In the genomic region with DNA sequence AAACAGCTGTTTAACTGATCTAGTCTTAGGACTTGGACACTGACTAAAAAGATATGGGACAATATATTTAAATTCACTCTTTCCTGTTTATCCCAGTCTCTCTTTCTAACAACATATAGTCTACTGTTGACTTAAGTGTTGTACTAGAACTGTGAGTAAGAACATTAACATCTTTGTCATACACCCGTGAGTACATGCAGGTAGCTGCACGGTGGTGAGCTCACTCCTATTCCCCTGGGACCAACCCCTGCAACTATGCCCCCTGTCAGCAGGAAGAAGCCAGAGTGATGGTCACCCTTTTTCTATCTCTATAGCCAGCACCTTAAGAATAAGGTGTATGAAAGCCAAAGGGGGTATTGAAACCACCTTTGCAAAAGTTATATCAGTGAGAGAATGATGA, we compare ENCODE assay signal across 1 cellular context.
TF ChIP-seq lines count a peak whose summit lies in the region.

No MANE protein-coding gene starts in this region.

TF ChIP-seq in HepG2, 621 proteins besides CTCF, POLR2A, EP300 and RAD21:
- TF ChIP-seq ZNF549 (CRISPR knock-in tag; IDR thresholded peaks at IDR 0.05) (no peak), ZNF772 (CRISPR knock-in tag; IDR thresholded peaks at IDR 0.05) (no peak), SP5 (CRISPR knock-in tag; IDR thresholded peaks at IDR 0.05; ENCODE audit: borderline replicate concordance, low read depth) (no peak), GPN1 (CRISPR knock-in tag; IDR thresholded peaks at IDR 0.05; ENCODE audit: borderline replicate concordance) (no peak), YEATS4 (CRISPR knock-in tag; IDR thresholded peaks at IDR 0.05; ENCODE audit: borderline replicate concordance) (no peak), ZBTB42 (CRISPR knock-in tag; IDR thresholded peaks at IDR 0.05) (no peak), PHF8 (CRISPR knock-in tag; IDR thresholded peaks at IDR 0.05) (no peak), ZKSCAN5 (CRISPR knock-in tag; IDR thresholded peaks at IDR 0.05) (no peak), PCBP2 (optimal IDR thresholded peaks at IDR 0.05; ENCODE audit: low read depth, low read length, poor library complexity, severe bottlenecking) (no peak), DNMT1 (CRISPR knock-in tag; IDR thresholded peaks at IDR 0.05) (no peak), ZC3H4 (CRISPR knock-in tag; IDR thresholded peaks at IDR 0.05; ENCODE audit: borderline replicate concordance) (no peak), SMC3 (IDR thresholded peaks at IDR 0.05; ENCODE audit: low read length) (no peak)
- TF ChIP-seq, protein P1, sequence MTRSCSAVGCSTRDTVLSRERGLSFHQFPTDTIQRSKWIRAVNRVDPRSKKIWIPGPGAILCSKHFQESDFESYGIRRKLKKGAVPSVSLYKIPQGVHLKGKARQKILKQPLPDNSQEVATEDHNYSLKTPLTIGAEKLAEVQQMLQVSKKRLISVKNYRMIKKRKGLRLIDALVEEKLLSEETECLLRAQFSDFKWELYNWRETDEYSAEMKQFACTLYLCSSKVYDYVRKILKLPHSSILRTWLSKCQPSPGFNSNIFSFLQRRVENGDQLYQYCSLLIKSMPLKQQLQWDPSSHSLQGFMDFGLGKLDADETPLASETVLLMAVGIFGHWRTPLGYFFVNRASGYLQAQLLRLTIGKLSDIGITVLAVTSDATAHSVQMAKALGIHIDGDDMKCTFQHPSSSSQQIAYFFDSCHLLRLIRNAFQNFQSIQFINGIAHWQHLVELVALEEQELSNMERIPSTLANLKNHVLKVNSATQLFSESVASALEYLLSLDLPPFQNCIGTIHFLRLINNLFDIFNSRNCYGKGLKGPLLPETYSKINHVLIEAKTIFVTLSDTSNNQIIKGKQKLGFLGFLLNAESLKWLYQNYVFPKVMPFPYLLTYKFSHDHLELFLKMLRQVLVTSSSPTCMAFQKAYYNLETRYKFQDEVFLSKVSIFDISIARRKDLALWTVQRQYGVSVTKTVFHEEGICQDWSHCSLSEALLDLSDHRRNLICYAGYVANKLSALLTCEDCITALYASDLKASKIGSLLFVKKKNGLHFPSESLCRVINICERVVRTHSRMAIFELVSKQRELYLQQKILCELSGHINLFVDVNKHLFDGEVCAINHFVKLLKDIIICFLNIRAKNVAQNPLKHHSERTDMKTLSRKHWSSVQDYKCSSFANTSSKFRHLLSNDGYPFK (CRISPR knock-in tag; IDR thresholded peaks at IDR 0.05; ENCODE audit: borderline replicate concordance) = no peak
- TF ChIP-seq, protein P2, sequence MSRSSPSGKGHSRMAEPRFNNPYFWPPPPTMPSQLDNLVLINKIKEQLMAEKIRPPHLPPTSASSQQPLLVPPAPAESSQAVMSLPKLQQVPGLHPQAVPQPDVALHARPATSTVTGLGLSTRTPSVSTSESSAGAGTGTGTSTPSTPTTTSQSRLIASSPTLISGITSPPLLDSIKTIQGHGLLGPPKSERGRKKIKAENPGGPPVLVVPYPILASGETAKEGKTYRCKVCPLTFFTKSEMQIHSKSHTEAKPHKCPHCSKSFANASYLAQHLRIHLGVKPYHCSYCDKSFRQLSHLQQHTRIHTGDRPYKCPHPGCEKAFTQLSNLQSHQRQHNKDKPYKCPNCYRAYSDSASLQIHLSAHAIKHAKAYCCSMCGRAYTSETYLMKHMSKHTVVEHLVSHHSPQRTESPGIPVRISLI (CRISPR knock-in tag; IDR thresholded peaks at IDR 0.05; ENCODE audit: borderline replicate concordance) = no peak
